In genomic region chr6:105746539-105746938, GRCh38 we compare ENCODE assay signal across 16 cellular contexts.
A peak's percentile ranks its signal among the peaks of the same experiment; 100 is the strongest.
DNase-seq lines count a peak whose midpoint lies in the region; ATAC-seq and TF ChIP-seq lines count a peak whose summit lies in the region.
"Had no signal": no experiment of that assay in that cellular context is flagged by ENCODE, and none has a peak within 500 bp of the region (broad histone marks: within the 10 kb centered on the region; RNA-seq: fewer than 3 reads in every experiment).

No MANE protein-coding gene starts in this region.

- H3K27ac ChIP-seq in HL-60 (replicated peaks) (peak overlapping the region; percentile 41), PC-9 (no peak overlapping the region), caudate nucleus (ENCODE audit: low read depth, low read length) (no peak overlapping the region)
- H3K27ac ChIP-seq: epithelial cell of prostate, gastrocnemius medialis had no signal

- H3K4me3 ChIP-seq in HL-60 (replicated peaks; ENCODE audit: insufficient read depth, low read length) (no peak overlapping the region), PC-9 (no peak overlapping the region)
- H3K4me3 ChIP-seq: gastrocnemius medialis had no signal

- H3K4me1 ChIP-seq in PC-9 (replicated peaks; ENCODE audit: insufficient read depth): peaks cover 29% of the 10 kb centered on the region
- H3K4me1 ChIP-seq: gastrocnemius medialis had no signal

- intact Hi-C loops in PC-9 (cut with micrococcal nuclease; ENCODE audit: unreplicated experiment): no loop called here

- no TSS peak for BruUV-seq in PC-9 (replicated peaks; lab: Mats Ljungman, UMichigan)

- ATAC-seq in GM18861 (IDR thresholded peaks at IDR 0.05; ENCODE audit: unreplicated experiment) (peak; percentile 34), SK-N-SH treated with all-trans-retinoic acid at 6 μM for 48 hours (no peak)
- ATAC-seq: gastrocnemius medialis had no signal

- peak; percentile 20 for DNase-seq in CD1c-positive myeloid dendritic cell (ENCODE audit: extremely low spot score)
- no peak for DNase-seq in HL-60 (ENCODE audit: low read depth in 1 of 2, low spot score in 1 of 2)
- DNase-seq in PC-9: no peak
- DNase-seq in AML-193 (lab: John Stamatoyannopoulos, UW): no peak
- no peak for DNase-seq in NAMALWA (ENCODE audit: low spot score)
- no peak for DNase-seq in caudate nucleus (lab: John Stamatoyannopoulos, UW)
- DNase-seq: activated CD4-positive, alpha-beta T cell treated with anti-CD3 and anti-CD28 coated beads, Interleukin-2, amount 50 U/mL, for 4 hours; dermis blood vessel endothelial cell; EL; gastrocnemius medialis; HCEC 1CT; NCI-H187; SK-N-SH had no signal

- H3K79me2 ChIP-seq in PC-9 (ENCODE audit: low read depth): no peaks in the 10 kb centered on the region

- no peaks in the 10 kb centered on the region for H3K9me2 ChIP-seq in PC-9 (ENCODE audit: insufficient read depth)
- H3K9me2 ChIP-seq: SK-N-SH had no signal

- H2AFZ ChIP-seq in PC-9: peak overlapping the region; percentile 14; the same call in 1 of the 2 replicates

- no peak overlapping the region for H3K4me2 ChIP-seq in PC-9
- H3K4me2 ChIP-seq: SK-N-SH had no signal

- CTCF ChIA-PET in PC-9 (lab: Charles Lee): no interaction called here

- POLR2A ChIA-PET in PC-9 (lab: Charles Lee; ENCODE audit: unreplicated experiment): no interaction called here

- H3K27me3 ChIP-seq in HL-60 (ENCODE audit: insufficient read depth, poor library complexity, severe bottlenecking) (no peaks in the 10 kb centered on the region), PC-9 (ENCODE audit: insufficient read depth, low read depth) (no peaks in the 10 kb centered on the region)
- H3K27me3 ChIP-seq: gastrocnemius medialis had no signal

- no peaks in the 10 kb centered on the region for H3K36me3 ChIP-seq in PC-9 (ENCODE audit: low read depth)
- H3K36me3 ChIP-seq: gastrocnemius medialis had no signal

- no peaks in the 10 kb centered on the region for H4K20me1 ChIP-seq in PC-9 (ENCODE audit: insufficient read depth)

- H3F3A ChIP-seq in PC-9 (ENCODE audit: insufficient read depth, low read depth): peaks cover 5% of the 10 kb centered on the region; the same call in 1 of the 2 replicates

- no peaks in the 10 kb centered on the region for H3K9me3 ChIP-seq in PC-9 (ENCODE audit: insufficient read depth, low read depth)
- H3K9me3 ChIP-seq: gastrocnemius medialis, SK-N-SH had no signal

- TF ChIP-seq CTCF in HL-60 (IDR thresholded peaks at IDR 0.05; ENCODE audit: insufficient read depth, low read length): no peak
- TF ChIP-seq CTCF in PC-9 (conservative IDR thresholded peaks at IDR 0.05): no peak

TF ChIP-seq in SK-N-SH treated with all-trans-retinoic acid at 6 μM for 48 hours, 23 proteins besides CTCF, POLR2A, EP300 and RAD21:
- TF ChIP-seq ESRRG (CRISPR knock-in tag; IDR thresholded peaks at IDR 0.05) (no peak), ZNF565 (CRISPR knock-in tag; conservative IDR thresholded peaks at IDR 0.05; ENCODE audit: low read depth) (no peak), POU6F1 (CRISPR knock-in tag; IDR thresholded peaks at IDR 0.05; ENCODE audit: borderline replicate concordance, low read depth) (no peak), ZNF8 (CRISPR knock-in tag; IDR thresholded peaks at IDR 0.05) (no peak), ISL1 (CRISPR knock-in tag; IDR thresholded peaks at IDR 0.05) (no peak), TSHZ2 (CRISPR knock-in tag; IDR thresholded peaks at IDR 0.05) (no peak), CSRNP3 (CRISPR knock-in tag; IDR thresholded peaks at IDR 0.05) (no peak), GLIS3 (CRISPR knock-in tag; IDR thresholded peaks at IDR 0.05) (no peak), ZNF70 (CRISPR knock-in tag; IDR thresholded peaks at IDR 0.05) (no peak), ARNTL (CRISPR knock-in tag; IDR thresholded peaks at IDR 0.05; ENCODE audit: borderline replicate concordance, low read depth) (no peak), CREB5 (CRISPR knock-in tag; IDR thresholded peaks at IDR 0.05; ENCODE audit: low read depth) (no peak), RARB (CRISPR knock-in tag; IDR thresholded peaks at IDR 0.05) (no peak), OSR1 (CRISPR knock-in tag; IDR thresholded peaks at IDR 0.05) (no peak), TCF4 (CRISPR knock-in tag; IDR thresholded peaks at IDR 0.05; ENCODE audit: borderline replicate concordance) (no peak), ZFP30 (CRISPR knock-in tag; IDR thresholded peaks at IDR 0.05) (no peak), PATZ1 (CRISPR knock-in tag; IDR thresholded peaks at IDR 0.05; ENCODE audit: borderline replicate concordance) (no peak), ZFP3 (CRISPR knock-in tag; IDR thresholded peaks at IDR 0.05) (no peak)
TF ChIP-seq in SK-N-SH treated with all-trans-retinoic acid at 6 μM for 48 hours: peak in this region for 0.
